ENCODE assay signal across 1 cellular context in genomic region chr10:79052311-79053080, GRCh38.
A peak's percentile ranks its signal among the peaks of the same experiment; 100 is the strongest.
TF ChIP-seq lines count a peak whose summit lies in the region.

No MANE protein-coding gene starts in this region.

TF ChIP-seq in K562, 482 proteins besides CTCF, POLR2A, EP300 and RAD21 (continued from another document):
- TF ChIP-seq ZBTB33 (CRISPR knock-in tag; IDR thresholded peaks at IDR 0.05) = peak; percentile 96
- 0 out of 2 replicates have a peak, but pooled peaks have one; percentile 5 for TF ChIP-seq JUND (IDR thresholded peaks at IDR 0.05; ENCODE audit: borderline replicate concordance, low read depth, low read length)
- TF ChIP-seq JUND (tag; IDR thresholded peaks at IDR 0.05; ENCODE audit: borderline replicate concordance, low read depth, low read length) = no peak
- TF ChIP-seq BHLHE40 (IDR thresholded peaks at IDR 0.05; ENCODE audit: low read length) = 0 out of 2 replicates have a peak, but pooled peaks have one; percentile 13
